In genomic region chr11:107856981-107857517, GRCh38 we compare ENCODE assay signal across 9 cellular contexts. TPM values are rescaled to one million over a fixed set of nuclear protein-coding genes. Genes with fewer than 3 reads are reported as not detected.
DNase-seq lines count a peak whose midpoint lies in the region; ATAC-seq, FAIRE-seq and TF ChIP-seq lines count a peak whose summit lies in the region.
"Had no signal": no experiment of that assay in that cellular context is flagged by ENCODE, and none has a peak within 500 bp of the region (broad histone marks: within the 10 kb centered on the region; RNA-seq: fewer than 3 reads in every experiment).

No MANE protein-coding gene starts in this region.

- CTCF ChIA-PET in PC-3 (lab: Charles Lee): no interaction called here

- intact Hi-C loops in PC-3 (cut with micrococcal nuclease): no loop called here

- BruUV-seq in PC-3 (replicated peaks; lab: Mats Ljungman, UMichigan): no TSS peak

- H2AFZ ChIP-seq in PC-3 (ENCODE audit: low read length): no peak overlapping the region
- H2AFZ ChIP-seq in smooth muscle cell (ENCODE audit: low read depth): no peak overlapping the region

- H3K36me3 ChIP-seq in PC-3 (ENCODE audit: low read depth, low read length): peaks cover 14% of the 10 kb centered on the region
- H3K36me3 ChIP-seq in esophagus (ENCODE audit: control insufficient read depth in 2 of 2, insufficient read depth in 2 of 2, low read length in 1 of 2): no peaks in the 10 kb centered on the region
- no peaks in the 10 kb centered on the region for H3K36me3 ChIP-seq in smooth muscle cell (ENCODE audit: low read depth)

- H3K27ac ChIP-seq in PC-3 (ENCODE audit: low read length) (peak overlapping the region; percentile 60), esophagus (ENCODE audit: low read depth in 2 of 2, low read length in 1 of 2) (peak overlapping the region in 1 of 2 donors; percentile 65), smooth muscle cell (ENCODE audit: low read depth) (no peak overlapping the region)

- peak overlapping the region; percentile 79 for H3K4me2 ChIP-seq in PC-3 (ENCODE audit: low read length)
- peak overlapping the region; percentile 98 for H3K4me2 ChIP-seq in smooth muscle cell

- H3F3A ChIP-seq in PC-3 (ENCODE audit: low read length, unreplicated experiment) (no peaks in the 10 kb centered on the region), smooth muscle cell (ENCODE audit: low read depth) (peaks cover 5% of the 10 kb centered on the region)

- 28 to 48% methylated on average over 7 of the region's 7 CpGs for WGBS in esophagus, 2 donors
- WGBS in smooth muscle cell (ENCODE audit: low lambda C conversion rate): no CpG with 5 or more reads among the region's 7 CpGs

- H3K4me1 ChIP-seq in PC-3 (ENCODE audit: insufficient read depth, low read length) (peaks cover 20% of the 10 kb centered on the region), esophagus (ENCODE audit: control insufficient read depth in 2 of 2, insufficient read depth in 2 of 2, low read length in 1 of 2) (peaks cover 0 to 10% of the 10 kb centered on the region in 2 donors), smooth muscle cell (ENCODE audit: low read depth) (peaks cover 10% of the 10 kb centered on the region)

- DNase-seq in NCI-H82 (lab: John Stamatoyannopoulos, UW) (peak; percentile 32), NCI-H82 treated with DMSO at 0.1 percent for 48 hours (lab: John Stamatoyannopoulos, UW; ENCODE audit: unreplicated experiment) (no peak), PC-3 (peak; percentile 96), smooth muscle cell (lab: John Stamatoyannopoulos, UW; ENCODE audit: unreplicated experiment) (no peak), GM19240 (ENCODE audit: insufficient read length, low spot score) (no peak), RCC 7860 (ENCODE audit: low spot score) (no peak), Ammon's horn (ENCODE audit: low spot score) (no peak)
- DNase-seq: ACHN had no signal

- POLR2A ChIA-PET in PC-3 (lab: Charles Lee; ENCODE audit: unreplicated experiment): no interaction called here

- H3K9me2 ChIP-seq in PC-3 (replicated peaks; ENCODE audit: low read length): no peaks in the 10 kb centered on the region

- peak; percentile 54 for ATAC-seq in PC-3

- H3K4me3 ChIP-seq in PC-3 (ENCODE audit: low read length) (peak overlapping the region; percentile 81), esophagus (ENCODE audit: low read depth in 1 of 2, low read length in 2 of 2) (peak overlapping the region; percentile 14 to 65), smooth muscle cell (peak overlapping the region; percentile 68)

- H3K27me3 ChIP-seq in PC-3 (ENCODE audit: low read length): no peaks in the 10 kb centered on the region
- H3K27me3 ChIP-seq in esophagus (ENCODE audit: control insufficient read depth in 1 of 2, insufficient read depth in 2 of 2, low read length in 2 of 2): no peaks in the 10 kb centered on the region
- peaks cover 13% of the 10 kb centered on the region for H3K27me3 ChIP-seq in smooth muscle cell (ENCODE audit: low read depth)

- no peak for FAIRE-seq in RCC 7860 (lab: Jason Lieb, UNC)

- H4K20me1 ChIP-seq in PC-3 (ENCODE audit: low read length) (peaks cover 25% of the 10 kb centered on the region), smooth muscle cell (ENCODE audit: low read depth) (no peaks in the 10 kb centered on the region)

- H3K9ac ChIP-seq in PC-3 (ENCODE audit: low read length) (peak overlapping the region; percentile 85), smooth muscle cell (ENCODE audit: low read depth) (no peak overlapping the region)

- TF ChIP-seq CTCF in PC-3 (conservative IDR thresholded peaks at IDR 0.05; ENCODE audit: low read depth, low read length): no peak
- no peak for TF ChIP-seq CTCF in smooth muscle cell (IDR thresholded peaks at IDR 0.05; ENCODE audit: borderline replicate concordance, insufficient read depth, poor library complexity, severe bottlenecking)

- H3K9me3 ChIP-seq in PC-3 (ENCODE audit: low read length) (no peaks in the 10 kb centered on the region), esophagus (ENCODE audit: control insufficient read depth in 2 of 2, insufficient read depth in 1 of 2, low read depth in 1 of 2, low read length in 1 of 2) (no peaks in the 10 kb centered on the region), smooth muscle cell (replicated peaks; ENCODE audit: low read depth) (no peaks in the 10 kb centered on the region)

- H3K79me2 ChIP-seq in PC-3 (ENCODE audit: low read length): peaks cover 75% of the 10 kb centered on the region
- H3K79me2 ChIP-seq in smooth muscle cell (ENCODE audit: low read depth): no peaks in the 10 kb centered on the region

RNA-seq across cellular contexts. Expression of gene SLC35F2, which starts 1.5 kb away (rescaled TPM):
- total RNA-seq in PC-3 (2014; rRNA removed): 190 and 210 TPM in 2 replicates
- 10 to 100 TPM in 1 of 2 donors, 1 to 10 TPM in 1; 9.3 to 12.6 TPM for polyA plus RNA-seq in esophagus
- 7.8 and 11.8 TPM in 2 replicates for total RNA-seq in smooth muscle cell
- 2.4 and 10.4 TPM in 2 replicates for polyA plus RNA-seq in smooth muscle cell

Comparison
In these comparisons a context has a peak if more than half of its experiments do, and no peak if none do; other contexts are left out.
1. DNase-seq: peak in NCI-H82 (single experiment) and PC-3 (single experiment); none in NCI-H82 treated with DMSO at 0.1 percent for 48 hours (single experiment), smooth muscle cell (single experiment), GM19240 (single experiment), RCC 7860 (single experiment) and Ammon's horn (single experiment).
2. RNA of gene SLC35F2, which starts 1.5 kb away (total RNA-seq): 190 to 210 TPM in PC-3; 7.8 to 11.8 TPM in smooth muscle cell; every median in the first group is over 10 times any median in the second.
3. Peak in every context shown above with its lines, with median percentiles within 50 percentile points of each other: H3K4me3 ChIP-seq.